ENCODE assay signal across 6 cellular contexts in the genomic region with DNA sequence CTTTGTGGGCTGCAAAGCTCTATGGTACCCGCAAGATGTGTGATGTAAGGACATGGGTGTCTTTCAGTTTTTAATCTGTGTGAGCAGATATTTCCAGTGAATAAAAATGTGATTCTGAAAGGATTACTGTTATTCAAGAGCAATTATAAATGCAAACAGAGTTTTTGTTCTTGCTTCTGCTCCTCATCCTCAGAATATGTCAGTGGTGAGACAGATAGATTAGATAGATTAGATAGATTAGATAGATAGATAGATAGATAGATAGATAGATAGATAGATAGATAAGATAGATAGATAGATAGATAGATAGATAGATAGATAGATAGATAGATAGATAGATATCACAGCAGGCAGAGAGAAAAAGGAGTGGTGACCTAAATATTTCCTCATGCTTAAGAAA.
"Had no signal": no experiment of that assay in that cellular context is flagged by ENCODE, and none has a peak within 500 bp of the region (broad histone marks: within the 10 kb centered on the region; RNA-seq: fewer than 3 reads in every experiment).

No MANE protein-coding gene starts in this region.

- DNase-seq: IMR-90, KBM-7 had no signal

- FAIRE-seq: HepG2, HTR-8/SVneo had no signal

- H3K27ac ChIP-seq: HL-60 had no signal

- H3K4me1 Mint-ChIP-seq: IgD-negative memory B cell had no signal

- H3K27me3 Mint-ChIP-seq: IgD-negative memory B cell had no signal

- H3K4me3 Mint-ChIP-seq: IgD-negative memory B cell had no signal
